Comparison of ENCODE assay signal across 1 cellular context in the genomic region with DNA sequence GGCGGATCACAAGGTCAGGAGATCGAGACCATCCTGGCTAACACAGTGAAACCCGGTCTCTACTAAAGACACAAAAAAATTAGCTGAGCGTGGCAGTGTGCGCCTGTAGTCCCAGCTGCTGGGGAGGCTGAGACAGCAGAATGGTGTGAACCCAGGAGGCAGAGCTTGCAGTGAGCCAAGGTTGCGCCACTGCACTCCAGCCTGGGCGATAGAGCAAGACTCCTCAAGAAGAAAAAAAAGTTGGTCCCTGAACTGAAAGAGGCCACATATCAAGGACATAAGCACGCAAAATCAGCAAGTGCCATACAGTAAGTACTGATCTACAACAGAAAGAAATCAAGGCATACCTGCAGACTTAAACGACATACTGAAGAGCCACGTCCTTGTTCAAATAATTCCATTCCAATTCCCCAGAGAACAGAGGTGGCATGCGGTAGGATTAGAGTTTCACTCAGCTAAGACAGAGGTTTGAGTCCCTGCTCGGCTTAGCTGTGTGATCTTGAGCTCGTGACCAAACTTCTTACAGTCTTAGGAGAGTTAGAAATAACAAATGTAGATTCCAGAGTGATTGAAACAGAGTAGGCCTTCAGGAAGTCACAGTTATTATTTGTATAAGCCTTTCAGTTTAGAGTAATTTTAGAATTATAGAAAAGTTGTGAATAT.
TF ChIP-seq lines count a peak whose summit lies in the region.

No MANE protein-coding gene starts in this region.

TF ChIP-seq in HepG2, 621 proteins besides CTCF, POLR2A, EP300 and RAD21:
- TF ChIP-seq GABPB1 (CRISPR knock-in tag; IDR thresholded peaks at IDR 0.05) (peak; percentile 27; the same call in 1 of the 2 replicates), ZNF33A (CRISPR knock-in tag; IDR thresholded peaks at IDR 0.05; ENCODE audit: borderline replicate concordance) (no peak), RBM22 (optimal IDR thresholded peaks at IDR 0.05; ENCODE audit: low read length) (peak; percentile 64), ZNF414 (CRISPR knock-in tag; IDR thresholded peaks at IDR 0.05) (no peak), MYC (CRISPR knock-in tag; IDR thresholded peaks at IDR 0.05; ENCODE audit: borderline replicate concordance) (no peak), RBM39 (IDR thresholded peaks at IDR 0.05; ENCODE audit: low read depth, low read length, poor library complexity, severe bottlenecking) (no peak), NR1H2 (CRISPR knock-in tag; IDR thresholded peaks at IDR 0.05; ENCODE audit: borderline replicate concordance, low read depth) (no peak), ZNF800 (CRISPR knock-in tag; IDR thresholded peaks at IDR 0.05) (no peak), EED (CRISPR knock-in tag; IDR thresholded peaks at IDR 0.05) (no peak), ARNT (IDR thresholded peaks at IDR 0.05) (no peak), HNRNPUL1 (IDR thresholded peaks at IDR 0.05; ENCODE audit: low read depth, low read length) (no peak), ZBTB38 (CRISPR knock-in tag; IDR thresholded peaks at IDR 0.05) (0 out of 2 replicates have a peak, but pooled peaks have one; percentile 22), MEF2D (CRISPR knock-in tag; IDR thresholded peaks at IDR 0.05) (no peak)
